Comparison of ENCODE assay signal across 8 cellular contexts in the genomic region with DNA sequence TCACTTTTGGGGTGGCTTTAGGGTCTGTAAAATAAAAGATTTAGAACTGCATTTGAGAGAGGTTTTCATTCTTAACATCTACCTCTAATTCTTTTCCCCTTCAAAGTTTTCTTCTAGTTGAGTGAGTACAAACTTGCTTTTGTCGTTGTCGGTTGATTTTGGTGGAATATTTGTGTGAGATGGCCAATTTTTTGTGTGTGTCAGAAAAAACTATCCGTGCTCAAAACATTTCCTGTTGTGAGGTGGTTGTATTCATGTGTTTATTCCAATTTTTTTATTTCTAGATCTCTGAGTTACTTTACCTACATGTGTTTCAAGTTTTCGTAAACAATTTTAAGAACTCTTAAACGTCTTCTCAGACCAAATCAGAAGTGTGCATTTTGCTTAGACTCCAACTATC. TPM values are rescaled to one million over a fixed set of nuclear protein-coding genes. Genes with fewer than 3 reads are reported as not detected.
DNase-seq lines count a peak whose midpoint lies in the region; ATAC-seq and TF ChIP-seq lines count a peak whose summit lies in the region.

No MANE protein-coding gene starts in this region.

- TF ChIP-seq CTCF in PC-3 (conservative IDR thresholded peaks at IDR 0.05; ENCODE audit: low read depth, low read length), result no peak
- TF ChIP-seq CTCF in epithelial cell of esophagus (IDR thresholded peaks at IDR 0.05; ENCODE audit: insufficient read depth, low read depth, low read length, missing control alignments), result no peak
- no peak for TF ChIP-seq CTCF in neutrophil (IDR thresholded peaks at IDR 0.05)

- peak overlapping the region; percentile 75 for H3K4me3 ChIP-seq in CD8-positive, alpha-beta memory T cell (ENCODE audit: low read length)
- H3K4me3 ChIP-seq in PC-3 (ENCODE audit: low read length) (peak overlapping the region; percentile 94), epithelial cell of esophagus (ENCODE audit: low read length) (peak overlapping the region; percentile 84), neutrophil (ENCODE audit: low read depth in 1 of 2, low read length in 1 of 2) (peak overlapping the region; percentile 63 to 77), mesendoderm (ENCODE audit: low read length) (no peak overlapping the region)

- intact Hi-C loops in PC-3 (cut with micrococcal nuclease), result loop anchor here (1.0 to 10.0 kb wide), 5 partner anchors 113 to 495 kb away; a partner anchor contains a TSS

- CTCF ChIA-PET in CD8-positive, alpha-beta memory T cell (lab: Charles Lee), result interaction anchor here (1.1 kb wide), 1 partner anchor 8 kb away, joined by 6 read pairs; no protein-coding TSS in a partner anchor
- CTCF ChIA-PET in PC-3 (lab: Charles Lee), result no interaction called here

- peak overlapping the region; percentile 82 to 99 (median 92) for H3K27ac Mint-ChIP-seq in CD8-positive, alpha-beta memory T cell

- no peak overlapping the region for H3K56ac ChIP-seq in mesendoderm (ENCODE audit: low read length)

- no peak for DNase-seq in CD8-positive, alpha-beta memory T cell
- DNase-seq in PC-3 (no peak), epithelial cell of esophagus (ENCODE audit: low read depth) (no peak), mesendoderm (no peak), DMS53 treated with DMSO at 0.1 percent for 48 hours (lab: John Stamatoyannopoulos, UW; ENCODE audit: unreplicated experiment) (no peak), NCI-H1930 (lab: John Stamatoyannopoulos, UW) (no peak)
- DNase-seq in central memory CD4-positive, alpha-beta T cell, result no peak

- no peak overlapping the region for H3K23ac ChIP-seq in mesendoderm (ENCODE audit: low read length)

- no peaks in the 10 kb centered on the region for H3K9me2 ChIP-seq in PC-3 (replicated peaks; ENCODE audit: low read length)

- POLR2A ChIA-PET in CD8-positive, alpha-beta memory T cell (lab: Charles Lee), result interaction anchor here (1.2 kb wide), 1 partner anchor 156 kb away, joined by 3 read pairs; no protein-coding TSS in a partner anchor
- POLR2A ChIA-PET in PC-3 (lab: Charles Lee; ENCODE audit: unreplicated experiment), result no interaction called here

- no peak overlapping the region for H2BK120ac ChIP-seq in mesendoderm (ENCODE audit: low read depth, low read length)

- H3K27ac ChIP-seq in CD8-positive, alpha-beta memory T cell (ENCODE audit: low read depth, low read length), result peak overlapping the region; percentile 75
- H3K27ac ChIP-seq in PC-3 (ENCODE audit: low read length) (peak overlapping the region; percentile 75), neutrophil (no peak overlapping the region), mesendoderm (ENCODE audit: low read depth, low read length) (no peak overlapping the region)

- peaks cover 0 to 1% (median 0%) of the 10 kb centered on the region in 5 donors for H3K9me3 Mint-ChIP-seq in CD8-positive, alpha-beta memory T cell

- no peak for ATAC-seq in PC-3

- H3K79me2 ChIP-seq in PC-3 (ENCODE audit: low read length), result peaks cover 62% of the 10 kb centered on the region
- peaks cover 1% of the 10 kb centered on the region for H3K79me2 ChIP-seq in mesendoderm (ENCODE audit: control insufficient read depth, insufficient read depth, low read length)

- H3K4me1 ChIP-seq in CD8-positive, alpha-beta memory T cell (ENCODE audit: insufficient read depth, low read length), result peaks cover 36% of the 10 kb centered on the region
- H3K4me1 ChIP-seq in PC-3 (ENCODE audit: insufficient read depth, low read length) (peaks cover 32% of the 10 kb centered on the region), neutrophil (ENCODE audit: control insufficient read depth in 1 of 2, insufficient read depth in 1 of 2, low read depth in 1 of 2, low read length in 1 of 2) (peaks cover 8 to 36% of the 10 kb centered on the region in 2 experiments), mesendoderm (ENCODE audit: control insufficient read depth, low read depth, low read length) (no peaks in the 10 kb centered on the region)

- H3F3A ChIP-seq in PC-3 (ENCODE audit: low read length, unreplicated experiment), result no peaks in the 10 kb centered on the region

- BruUV-seq in PC-3 (replicated peaks; lab: Mats Ljungman, UMichigan), result no TSS peak

- H3K4me3 Mint-ChIP-seq in CD8-positive, alpha-beta memory T cell, result peak overlapping the region; percentile 90 to 98 (median 91)

- H3K36me3 ChIP-seq in CD8-positive, alpha-beta memory T cell (ENCODE audit: insufficient read depth, low read length), result no peaks in the 10 kb centered on the region
- H3K36me3 ChIP-seq in PC-3 (ENCODE audit: low read depth, low read length) (no peaks in the 10 kb centered on the region), neutrophil (no peaks in the 10 kb centered on the region), mesendoderm (ENCODE audit: control insufficient read depth, insufficient read depth, low read length) (no peaks in the 10 kb centered on the region)

- peaks cover 47% of the 10 kb centered on the region for H4K20me1 ChIP-seq in PC-3 (ENCODE audit: low read length)

- H2BK15ac ChIP-seq in mesendoderm (replicated peaks; ENCODE audit: low read depth), result no peak overlapping the region

- no peak overlapping the region for H2AK5ac ChIP-seq in mesendoderm (ENCODE audit: low read length)

- no peak overlapping the region for H3K4ac ChIP-seq in mesendoderm (ENCODE audit: low read depth, low read length)

- H3K4me1 Mint-ChIP-seq in CD8-positive, alpha-beta memory T cell, result peaks cover 38 to 66% (median 39%) of the 10 kb centered on the region in 3 donors

- no peak overlapping the region for H4K5ac ChIP-seq in mesendoderm (ENCODE audit: low read length)

- H3K27me3 Mint-ChIP-seq in CD8-positive, alpha-beta memory T cell, result no peaks in the 10 kb centered on the region

- no peaks in the 10 kb centered on the region for H3K27me3 ChIP-seq in CD8-positive, alpha-beta memory T cell (ENCODE audit: insufficient read depth, low read length, poor library complexity, severe bottlenecking)
- H3K27me3 ChIP-seq in PC-3 (ENCODE audit: low read length) (no peaks in the 10 kb centered on the region), neutrophil (peaks cover 43% of the 10 kb centered on the region), mesendoderm (ENCODE audit: insufficient read depth, low read length, poor library complexity) (no peaks in the 10 kb centered on the region)

- no CpG with 5 or more reads among the region's 5 CpGs for WGBS in mesendoderm (ENCODE audit: extremely low coverage, insufficient coverage, low lambda C conversion rate)

- peaks cover 0 to 8% (median 0%) of the 10 kb centered on the region in 3 donors for H3K36me3 Mint-ChIP-seq in CD8-positive, alpha-beta memory T cell

- H3K9ac ChIP-seq in PC-3 (ENCODE audit: low read length) (peak overlapping the region; percentile 94), mesendoderm (ENCODE audit: low read length) (no peak overlapping the region)

- no peak overlapping the region for H2AFZ ChIP-seq in PC-3 (ENCODE audit: low read length)

- H3K4me2 ChIP-seq in PC-3 (ENCODE audit: low read length) (peak overlapping the region; percentile 74), mesendoderm (ENCODE audit: low read length) (no peak overlapping the region)

- H3K79me1 ChIP-seq in mesendoderm (ENCODE audit: low read length), result peaks cover 2% of the 10 kb centered on the region

- H3K9me3 ChIP-seq in CD8-positive, alpha-beta memory T cell (ENCODE audit: low read length), result no peaks in the 10 kb centered on the region
- H3K9me3 ChIP-seq in PC-3 (ENCODE audit: low read length) (no peaks in the 10 kb centered on the region), neutrophil (no peaks in the 10 kb centered on the region)

- no peak overlapping the region for H2BK5ac ChIP-seq in mesendoderm (ENCODE audit: low read length)

- H4K8ac ChIP-seq in mesendoderm (ENCODE audit: low read depth, low read length), result no peak overlapping the region

- no peak overlapping the region for H3K18ac ChIP-seq in mesendoderm (ENCODE audit: low read length)

RNA-seq across cellular contexts. Expression of a gene that starts 1.6 kb away (rescaled TPM):
- 10 to 100 TPM; 48.9 to 54.6 TPM for total RNA-seq in CD8-positive, alpha-beta memory T cell
- 7.3 TPM for polyA plus RNA-seq in CD8-positive, alpha-beta memory T cell
- 62.5 and 72.7 TPM in 2 replicates for total RNA-seq in PC-3 (2014; rRNA removed)
- 2.1 TPM for polyA plus RNA-seq in mesendoderm (2013, experiment 1 of 2)
- 2.8 TPM for polyA plus RNA-seq in mesendoderm (2013, experiment 2 of 2)

Comparison
In these comparisons a context has a peak if more than half of its experiments do, and no peak if none do; other contexts are left out.
1. H3K27ac ChIP-seq: peak in CD8-positive, alpha-beta memory T cell (single experiment) and PC-3 (single experiment); none in neutrophil (single experiment) and mesendoderm (single experiment).